In the genomic region with DNA sequence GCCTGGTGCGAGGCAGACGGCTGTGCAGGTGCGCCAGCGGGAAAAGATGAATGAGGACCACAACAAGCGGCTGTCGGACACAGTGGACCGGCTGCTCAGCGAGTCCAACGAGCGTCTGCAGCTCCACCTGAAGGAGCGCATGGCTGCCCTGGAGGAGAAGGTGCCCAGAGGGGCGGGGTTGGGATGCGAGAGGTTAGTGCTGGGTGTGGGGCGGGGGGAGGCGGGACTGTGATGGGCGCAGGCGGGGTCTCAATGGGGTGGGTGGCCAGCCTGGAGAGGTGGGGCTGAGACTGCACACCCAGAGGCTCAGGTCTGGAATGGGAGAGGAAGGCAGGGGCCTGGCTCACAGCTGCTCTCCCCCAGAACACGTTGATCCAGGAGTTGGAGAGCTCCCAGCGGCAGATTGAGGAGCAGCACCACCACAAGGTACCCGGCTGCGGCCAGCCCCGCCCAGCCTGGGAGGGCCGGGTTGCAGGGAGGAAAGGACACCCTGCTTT, we compare ENCODE assay signal across 12 cellular contexts. TPM values are rescaled to one million over a fixed set of nuclear protein-coding genes. Genes with fewer than 3 reads are reported as not detected.
DNase-seq lines count a peak whose midpoint lies in the region; ATAC-seq and TF ChIP-seq lines count a peak whose summit lies in the region.
"Had no signal": no experiment of that assay in that cellular context is flagged by ENCODE, and none has a peak within 500 bp of the region (broad histone marks: within the 10 kb centered on the region; RNA-seq: fewer than 3 reads in every experiment).

No MANE protein-coding gene starts in this region.

- H3K79me2 ChIP-seq in osteoblast (ENCODE audit: insufficient read depth, low read length), result no peaks in the 10 kb centered on the region

- H3K9ac ChIP-seq in NT2/D1 (ENCODE audit: insufficient read length, low read depth), result peak overlapping the region; percentile 34

- H3K36me3 ChIP-seq in NT2/D1 (ENCODE audit: insufficient read depth, insufficient read length, low read length), result peaks cover 10% of the 10 kb centered on the region
- H3K36me3 ChIP-seq in osteoblast (ENCODE audit: insufficient read depth, low read length), result no peaks in the 10 kb centered on the region
- H3K36me3 ChIP-seq: neutrophil had no signal

- no peak overlapping the region for H3K27ac ChIP-seq in foreskin keratinocyte
- H3K27ac ChIP-seq in osteoblast (ENCODE audit: low read depth, low read length), result no peak overlapping the region
- H3K27ac ChIP-seq: neutrophil had no signal

- H4K20me1 ChIP-seq in osteoblast (ENCODE audit: insufficient read depth, low read length), result no peaks in the 10 kb centered on the region

- DNase-seq in NCI-H1417 (lab: John Stamatoyannopoulos, UW) (peak; percentile 31 to 72 (median 69)), NCI-H1417 treated with DMSO at 0.1 percent for 48 hours (lab: John Stamatoyannopoulos, UW) (no peak), NT2/D1 (ENCODE audit: low read depth, low spot score) (no peak), foreskin keratinocyte (peak in 1 of 2 donors; percentile 28), osteoblast (ENCODE audit: insufficient read length, low spot score, missing footprints) (peak; percentile 68), A172 (ENCODE audit: low spot score) (no peak)
- DNase-seq: activated CD8-positive, alpha-beta memory T cell treated with anti-CD3 and anti-CD28 coated beads, Interleukin-2, amount 50 U/mL, for 48 hours; activated naive CD8-positive, alpha-beta T cell treated with anti-CD3 and anti-CD28 coated beads, Interleukin-2, amount 10 ng/mL, durations not matched to agents 7 days and 5 days had no signal

- TF ChIP-seq CTCF in foreskin keratinocyte (conservative IDR thresholded peaks at IDR 0.05) (peak; percentile 34), osteoblast (IDR thresholded peaks at IDR 0.05; ENCODE audit: extremely low read depth, low read depth, low read length) (no peak)

- no peak overlapping the region for H2AFZ ChIP-seq in osteoblast (ENCODE audit: low read length)

- ATAC-seq in foreskin keratinocyte (peak; percentile 86), GM19395 (IDR thresholded peaks at IDR 0.05; ENCODE audit: unreplicated experiment) (no peak), GM19351 (IDR thresholded peaks at IDR 0.05; ENCODE audit: unreplicated experiment) (no peak)

- peaks cover 14% of the 10 kb centered on the region for H3K4me1 ChIP-seq in NT2/D1 (ENCODE audit: insufficient read depth, insufficient read length)
- H3K4me1 ChIP-seq in foreskin keratinocyte, result peaks cover 10% of the 10 kb centered on the region
- H3K4me1 ChIP-seq in osteoblast (ENCODE audit: insufficient read depth, low read length), result peaks cover 14% of the 10 kb centered on the region

- H3K9me3 ChIP-seq in NT2/D1 (ENCODE audit: insufficient read depth, low read length) (no peaks in the 10 kb centered on the region), osteoblast (ENCODE audit: low read depth, low read length) (no peaks in the 10 kb centered on the region)
- H3K9me3 ChIP-seq: neutrophil had no signal

- H3K4me2 ChIP-seq in osteoblast (ENCODE audit: insufficient read depth, low read length), result no peak overlapping the region

- H3K27me3 ChIP-seq in NT2/D1 (ENCODE audit: insufficient read depth, insufficient read length) (no peaks in the 10 kb centered on the region), foreskin keratinocyte (peaks cover 16% of the 10 kb centered on the region), osteoblast (ENCODE audit: insufficient read depth, low read length) (no peaks in the 10 kb centered on the region)

- H3K4me3 ChIP-seq in NT2/D1 (ENCODE audit: insufficient read length, low read depth), result no peak overlapping the region
- no peak overlapping the region for H3K4me3 ChIP-seq in osteoblast (ENCODE audit: insufficient read depth, low read length)

RNA-seq across cellular contexts. Expression of a gene that starts 22.3 kb away (rescaled TPM):
- 0.25 and 0.99 TPM in 2 replicates for total RNA-seq in foreskin keratinocyte
- polyA plus RNA-seq in foreskin keratinocyte, result 0.11 and 0.12 TPM in 2 replicates
- 8.0 and 10.9 TPM in 2 replicates for total RNA-seq in osteoblast
- 2.3 and 6.6 TPM in 2 replicates for total RNA-seq in A172 (2014; rRNA removed; shearing (Covaris generic))

RNA-seq across cellular contexts. Expression of a gene that starts 37.2 kb away (rescaled TPM):
- total RNA-seq in foreskin keratinocyte, result not detected in 2 replicates
- not detected in 2 replicates for polyA plus RNA-seq in foreskin keratinocyte
- not detected in 2 replicates for total RNA-seq in osteoblast
- not detected in 2 replicates for total RNA-seq in A172 (2014; rRNA removed; shearing (Covaris generic))
- total RNA-seq: activated naive CD8-positive, alpha-beta T cell treated with anti-CD3 and anti-CD28 coated beads, Interleukin-2, amount 10 ng/mL, durations not matched to agents 7 days and 5 days; temporal lobe had no signal

RNA-seq across cellular contexts. Expression of a gene that starts 41.4 kb away (rescaled TPM):
- total RNA-seq in foreskin keratinocyte (66.7 and 67.8 TPM in 2 replicates), osteoblast (116 and 118 TPM in 2 replicates)
- 40.3 and 48.3 TPM in 2 replicates for polyA plus RNA-seq in foreskin keratinocyte
- total RNA-seq in A172 (2014; rRNA removed; shearing (Covaris generic)), result 108 and 128 TPM in 2 replicates

Comparison
In these comparisons a context has a peak if more than half of its experiments do, and no peak if none do; other contexts are left out.
1. DNase-seq: peak in NCI-H1417 (3 of 3) and osteoblast (single experiment); none in NCI-H1417 treated with DMSO at 0.1 percent for 48 hours (single experiment), NT2/D1 (single experiment) and A172 (single experiment).